ENCODE assay signal across 26 cellular contexts in the genomic region with DNA sequence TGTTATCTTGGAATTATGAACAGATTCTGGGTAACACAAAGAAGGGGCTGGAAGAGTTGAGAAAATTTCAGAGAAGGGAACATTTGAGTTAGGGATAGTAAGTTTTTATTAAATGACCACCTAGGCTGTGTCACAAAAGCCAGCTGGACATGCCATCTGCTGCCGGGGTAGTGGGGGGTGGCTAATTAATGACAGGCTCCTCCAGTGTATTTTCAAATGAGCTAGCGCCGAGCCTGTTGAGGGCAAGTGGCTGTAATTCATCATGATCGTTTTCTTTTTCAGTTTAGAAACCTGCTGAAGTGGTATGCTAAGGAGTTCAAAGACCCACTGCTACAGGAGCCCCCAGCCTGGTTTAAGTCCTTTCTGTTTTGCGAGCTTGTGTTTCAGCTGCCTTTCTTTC. TPM values are rescaled to one million over a fixed set of nuclear protein-coding genes. Genes with fewer than 3 reads are reported as not detected.
DNase-seq lines count a peak whose midpoint lies in the region; ATAC-seq and TF ChIP-seq lines count a peak whose summit lies in the region.
"Had no signal": no experiment of that assay in that cellular context is flagged by ENCODE, and none has a peak within 500 bp of the region (broad histone marks: within the 10 kb centered on the region; RNA-seq: fewer than 3 reads in every experiment).

No MANE protein-coding gene starts in this region.

- TF ChIP-seq POLR2A in gastrocnemius medialis (IDR thresholded peaks at IDR 0.05): no peak

- no peak overlapping the region for H3K4me3 Mint-ChIP-seq in T-helper 2 cell treated with Interferon-gamma antibody and Interleukin-4, amounts not matched to agents 5 μg/mL and 100 μg/mL, for 36 hours
- no peak overlapping the region for H3K4me3 Mint-ChIP-seq in activated T-helper 2 cell treated with anti-CD3 and anti-CD28 coated beads, Interferon-gamma antibody, Interleukin-2, Interleukin-4, amounts not matched to agents 10 μg/mL and 5 μg/mL and 100 μg/mL, durations not matched to agents 14 hours and 24 hours and 36 hours (ENCODE audit: low read depth)
- H3K4me3 Mint-ChIP-seq: activated naive CD8-positive, alpha-beta T cell; activated T-cell treated with anti-CD3 and anti-CD28 coated beads, Interleukin-2, amount 50 U/mL, for 72 hours; naive thymus-derived CD4-positive, alpha-beta T cell; stimulated activated naive CD8-positive, alpha-beta T cell treated with anti-CD3 and anti-CD28 coated beads, Interleukin-15, amount 100 ng/mL, for 72 hours had no signal

- peaks cover 31% of the 10 kb centered on the region for H3K4me1 Mint-ChIP-seq in T-helper 2 cell treated with Interferon-gamma antibody and Interleukin-4, amounts not matched to agents 5 μg/mL and 100 μg/mL, for 36 hours (ENCODE audit: low read depth)
- peaks cover 43% of the 10 kb centered on the region for H3K4me1 Mint-ChIP-seq in activated T-helper 2 cell treated with anti-CD3 and anti-CD28 coated beads, Interferon-gamma antibody, Interleukin-2, Interleukin-4, amounts not matched to agents 10 μg/mL and 5 μg/mL and 100 μg/mL, durations not matched to agents 14 hours and 24 hours and 36 hours (ENCODE audit: low read depth)

- in situ Hi-C loops in gastrocnemius medialis (cut with MboI; ENCODE audit: low sequenced_read_pairs in 4 of 4): loop anchor here in 2 of 4 donors (25.0 kb wide), 1 partner anchor 637 kb away; the partner anchor contains the start of gene PHF12 (in 2 of the 2)

- TF ChIP-seq CTCF in VCaP (conservative IDR thresholded peaks at IDR 0.05) (no peak), gastrocnemius medialis (IDR thresholded peaks at IDR 0.05 in 4 of 5, conservative IDR thresholded peaks at IDR 0.05 in 1 of 5) (no peak)

- H3K9me3 Mint-ChIP-seq in T-helper 2 cell treated with Interferon-gamma antibody and Interleukin-4, amounts not matched to agents 5 μg/mL and 100 μg/mL, for 36 hours: no peaks in the 10 kb centered on the region
- H3K9me3 Mint-ChIP-seq in activated T-helper 2 cell treated with anti-CD3 and anti-CD28 coated beads, Interferon-gamma antibody, Interleukin-2, Interleukin-4, amounts not matched to agents 10 μg/mL and 5 μg/mL and 100 μg/mL, durations not matched to agents 14 hours and 24 hours and 36 hours: no peaks in the 10 kb centered on the region
- H3K9me3 Mint-ChIP-seq: activated T-cell treated with anti-CD3 and anti-CD28 coated beads, Interleukin-2, amount 50 U/mL, for 72 hours; stimulated activated naive CD8-positive, alpha-beta T cell treated with anti-CD3 and anti-CD28 coated beads, Interleukin-15, amount 100 ng/mL, for 72 hours had no signal

- H3K27me3 Mint-ChIP-seq in T-helper 2 cell treated with Interferon-gamma antibody and Interleukin-4, amounts not matched to agents 5 μg/mL and 100 μg/mL, for 36 hours (ENCODE audit: low read depth): no peaks in the 10 kb centered on the region
- H3K27me3 Mint-ChIP-seq in activated T-helper 2 cell treated with anti-CD3 and anti-CD28 coated beads, Interferon-gamma antibody, Interleukin-2, Interleukin-4, amounts not matched to agents 10 μg/mL and 5 μg/mL and 100 μg/mL, durations not matched to agents 14 hours and 24 hours and 36 hours (ENCODE audit: low read depth): no peaks in the 10 kb centered on the region
- H3K27me3 Mint-ChIP-seq: activated naive CD8-positive, alpha-beta T cell; naive thymus-derived CD4-positive, alpha-beta T cell; stimulated activated naive CD8-positive, alpha-beta T cell treated with anti-CD3 and anti-CD28 coated beads, Interleukin-15, amount 100 ng/mL, for 72 hours had no signal

- no peaks in the 10 kb centered on the region for H3K27me3 ChIP-seq in gastrocnemius medialis
- H3K27me3 ChIP-seq: upper lobe of left lung had no signal

- DNase-seq in T-helper 2 cell treated with Interferon-gamma antibody and Interleukin-4, amounts not matched to agents 5 μg/mL and 100 μg/mL, for 36 hours (ENCODE audit: low spot score): no peak
- DNase-seq in T-helper 2 cell (no peak), left kidney (ENCODE audit: low read depth, low spot score) (peak; percentile 57), gastrocnemius medialis (no peak)
- DNase-seq in activated T-helper 2 cell treated with anti-CD3 and anti-CD28 coated beads, Interferon-gamma antibody, Interleukin-2, Interleukin-4, amounts not matched to agents 10 μg/mL and 5 μg/mL and 100 μg/mL, durations not matched to agents 14 hours and 24 hours and 36 hours (ENCODE audit: low spot score): no peak
- DNase-seq: activated T-cell treated with anti-CD3 and anti-CD28 coated beads, Interleukin-2, amount 50 U/mL, for 72 hours; cortex of kidney; foreskin fibroblast; hypothalamus; mesendoderm; naive thymus-derived CD4-positive, alpha-beta T cell; NCI-H187; NCI-H226; SHP77 treated with DMSO at 0.1 percent for 48 hours; stimulated activated CD4-positive, alpha-beta T cell treated with anti-CD3 and anti-CD28 coated beads, Interleukin-2, amount 100 ng/mL, for 48 hours; stimulated activated naive CD8-positive, alpha-beta T cell treated with anti-CD3 and anti-CD28 coated beads, Interleukin-15, amount 100 ng/mL, for 72 hours; upper lobe of left lung had no signal

- peaks cover 40% of the 10 kb centered on the region for H3K36me3 Mint-ChIP-seq in T-helper 2 cell treated with Interferon-gamma antibody and Interleukin-4, amounts not matched to agents 5 μg/mL and 100 μg/mL, for 36 hours (ENCODE audit: low read depth)
- peaks cover 53% of the 10 kb centered on the region for H3K36me3 Mint-ChIP-seq in activated T-helper 2 cell treated with anti-CD3 and anti-CD28 coated beads, Interferon-gamma antibody, Interleukin-2, Interleukin-4, amounts not matched to agents 10 μg/mL and 5 μg/mL and 100 μg/mL, durations not matched to agents 14 hours and 24 hours and 36 hours (ENCODE audit: low read depth)

- H3K36me3 ChIP-seq in gastrocnemius medialis: peaks cover 0 to 32% of the 10 kb centered on the region in 2 donors

- ATAC-seq in HG02678 (IDR thresholded peaks at IDR 0.05; ENCODE audit: unreplicated experiment): no peak
- no peak for ATAC-seq in gastrocnemius medialis
- no peak for ATAC-seq in GM21515 (IDR thresholded peaks at IDR 0.05; ENCODE audit: unreplicated experiment)
- ATAC-seq: activated T-cell treated with anti-CD3 and anti-CD28 coated beads, Interleukin-2, amount 50 U/mL, for 72 hours; naive thymus-derived CD4-positive, alpha-beta T cell; stimulated activated naive CD8-positive, alpha-beta T cell treated with anti-CD3 and anti-CD28 coated beads, Interleukin-15, amount 100 ng/mL, for 72 hours had no signal

- peaks cover under 1 to 2% of the 10 kb centered on the region in 2 donors for H3K4me1 ChIP-seq in gastrocnemius medialis
- H3K4me1 ChIP-seq: prostate gland had no signal

- H3K27ac ChIP-seq in VCaP (peak overlapping the region; percentile 88), gastrocnemius medialis (no peak overlapping the region)
- H3K27ac ChIP-seq: prostate gland, skin epidermis had no signal

- H3K4me3 ChIP-seq in gastrocnemius medialis: no peak overlapping the region
- H3K4me3 ChIP-seq: prostate gland, skin epidermis, upper lobe of left lung had no signal

- intact Hi-C loops in activated T-helper 2 cell treated with anti-CD3 and anti-CD28 coated beads, Interferon-gamma antibody, Interleukin-2, Interleukin-4, amounts not matched to agents 10 μg/mL and 5 μg/mL and 100 μg/mL, durations not matched to agents 14 hours and 24 hours and 36 hours (cut with micrococcal nuclease): no loop called here
- intact Hi-C loops in gastrocnemius medialis (cut with DNase I; ENCODE audit: low total_unique reads): no loop called here

- H3K27ac Mint-ChIP-seq in T-helper 2 cell treated with Interferon-gamma antibody and Interleukin-4, amounts not matched to agents 5 μg/mL and 100 μg/mL, for 36 hours: peak overlapping the region; percentile 17
- H3K27ac Mint-ChIP-seq in activated T-helper 2 cell treated with anti-CD3 and anti-CD28 coated beads, Interferon-gamma antibody, Interleukin-2, Interleukin-4, amounts not matched to agents 10 μg/mL and 5 μg/mL and 100 μg/mL, durations not matched to agents 14 hours and 24 hours and 36 hours: no peak overlapping the region
- H3K27ac Mint-ChIP-seq: activated naive CD8-positive, alpha-beta T cell; activated T-cell treated with anti-CD3 and anti-CD28 coated beads, Interleukin-2, amount 50 U/mL, for 72 hours; naive thymus-derived CD4-positive, alpha-beta T cell; stimulated activated naive CD8-positive, alpha-beta T cell treated with anti-CD3 and anti-CD28 coated beads, Interleukin-15, amount 100 ng/mL, for 72 hours had no signal

- H3K9me3 ChIP-seq in gastrocnemius medialis: no peaks in the 10 kb centered on the region
- H3K9me3 ChIP-seq: prostate gland, upper lobe of left lung had no signal

RNA-seq across cellular contexts. Expression of gene TMEM97, which starts 6.2 kb away (rescaled TPM):
- total RNA-seq in activated T-helper 2 cell treated with anti-CD3 and anti-CD28 coated beads, Interferon-gamma antibody, Interleukin-2, Interleukin-4, amounts not matched to agents 10 μg/mL and 5 μg/mL and 100 μg/mL, durations not matched to agents 14 hours and 24 hours and 36 hours: 60.5 and 61.8 TPM in 2 replicates
- total RNA-seq in gastrocnemius medialis: 1 to 10 TPM; 5.1 to 7.2 (median 6.6) TPM

RNA-seq across cellular contexts. Expression of gene IFT20, which starts 10.1 kb away (rescaled TPM):
- total RNA-seq in activated T-helper 2 cell treated with anti-CD3 and anti-CD28 coated beads, Interferon-gamma antibody, Interleukin-2, Interleukin-4, amounts not matched to agents 10 μg/mL and 5 μg/mL and 100 μg/mL, durations not matched to agents 14 hours and 24 hours and 36 hours: 21.1 and 24.1 TPM in 2 replicates
- total RNA-seq in gastrocnemius medialis: 10 to 100 TPM in 1 of 4 donors, 1 to 10 TPM in 3; 3.7 to 15.9 (median 4.9) TPM

RNA-seq across cellular contexts. Expression of gene TNFAIP1, which starts 10.3 kb away (rescaled TPM):
- total RNA-seq in activated T-helper 2 cell treated with anti-CD3 and anti-CD28 coated beads, Interferon-gamma antibody, Interleukin-2, Interleukin-4, amounts not matched to agents 10 μg/mL and 5 μg/mL and 100 μg/mL, durations not matched to agents 14 hours and 24 hours and 36 hours: 31.3 and 32.3 TPM in 2 replicates
- 10 to 100 TPM; 18.8 to 36.5 (median 25.5) TPM for total RNA-seq in gastrocnemius medialis

RNA-seq across cellular contexts. Expression of gene POLDIP2, which starts 32.1 kb away (rescaled TPM):
- 89.7 and 93.2 TPM in 2 replicates for total RNA-seq in activated T-helper 2 cell treated with anti-CD3 and anti-CD28 coated beads, Interferon-gamma antibody, Interleukin-2, Interleukin-4, amounts not matched to agents 10 μg/mL and 5 μg/mL and 100 μg/mL, durations not matched to agents 14 hours and 24 hours and 36 hours
- total RNA-seq in gastrocnemius medialis: 100 to 1,000 TPM; 217 to 281 (median 237) TPM

RNA-seq across cellular contexts. Expression of gene SEBOX, which starts 39.8 kb away (rescaled TPM):
- not detected in 2 replicates for total RNA-seq in activated T-helper 2 cell treated with anti-CD3 and anti-CD28 coated beads, Interferon-gamma antibody, Interleukin-2, Interleukin-4, amounts not matched to agents 10 μg/mL and 5 μg/mL and 100 μg/mL, durations not matched to agents 14 hours and 24 hours and 36 hours
- total RNA-seq in gastrocnemius medialis: not detected
- total RNA-seq: activated T-cell treated with anti-CD3 and anti-CD28 coated beads, Interleukin-2, amount 50 U/mL, for 72 hours; kidney epithelial cell; MCF 10A; naive thymus-derived CD4-positive, alpha-beta T cell; prostate gland; T-helper 1 cell treated with Interleukin-12 subunit alpha and Interleukin-12 subunit beta and Interleukin-4 antibody, amounts not matched to agents 30 ng/mL and 1 ng/mL, for 36 hours; upper lobe of left lung had no signal
